ENCODE assay signal across 20 cellular contexts in genomic region chr3:101964861-101965260, GRCh38.
DNase-seq lines count a peak whose midpoint lies in the region; ATAC-seq and TF ChIP-seq lines count a peak whose summit lies in the region.
"Had no signal": no experiment of that assay in that cellular context is flagged by ENCODE, and none has a peak within 500 bp of the region (broad histone marks: within the 10 kb centered on the region; RNA-seq: fewer than 3 reads in every experiment).

No MANE protein-coding gene starts in this region.

- no peak for TF ChIP-seq POLR2A in IMR-90 (IDR thresholded peaks at IDR 0.05; ENCODE audit: low read depth, low read length)

- H3K9me3 ChIP-seq in IMR-90 (ENCODE audit: control insufficient read depth, insufficient read depth, low read length) = no peaks in the 10 kb centered on the region; the same call in 1 of the 2 replicates

- H3K9me3 Mint-ChIP-seq in glutamatergic neuron (ENCODE audit: unreplicated experiment) (peaks cover 2% of the 10 kb centered on the region), mesothelial cell of epicardium (peaks cover 29% of the 10 kb centered on the region)

- POLR2A ChIA-PET in IMR-90 (lab: Charles Lee; ENCODE audit: unreplicated experiment) = no interaction called here

- no peak overlapping the region for H3K4me3 Mint-ChIP-seq in glutamatergic neuron (ENCODE audit: unreplicated experiment)
- H3K4me3 Mint-ChIP-seq in mesothelial cell of epicardium = no peak overlapping the region
- H3K4me3 Mint-ChIP-seq: CD4-positive, alpha-beta memory T cell; effector memory CD8-positive, alpha-beta T cell; T-helper 17 cell had no signal

- no peak overlapping the region for H3K23ac ChIP-seq in IMR-90 (ENCODE audit: low read depth, low read length)

- DNase-seq in AG20443 (ENCODE audit: low spot score) (peak; percentile 11), IMR-90 (peak; percentile 44), cardiac fibroblast (ENCODE audit: low read depth in 2 of 2) (peak; percentile 38 to 60), fibroblast of the conjunctiva (ENCODE audit: low read depth) (peak; percentile 36), glutamatergic neuron (no peak), NCI-H2171 treated with DMSO at 0.1 percent for 48 hours (lab: John Stamatoyannopoulos, UW) (no peak), mesothelial cell of epicardium (ENCODE audit: low spot score in 2 of 2, unreplicated experiment in 2 of 2) (no peak)
- DNase-seq: activated CD4-positive, alpha-beta T cell treated with anti-CD3 and anti-CD28 coated beads, Interleukin-2, amount 50 U/mL, for 4 hours; activated gamma-delta T cell; CD4-positive, alpha-beta memory T cell; effector memory CD8-positive, alpha-beta T cell; NCI-H1092 treated with DMSO at 0.1 percent for 48 hours; NCI-H2029 treated with DMSO at 0.1 percent for 48 hours; NCI-H526 treated with DMSO at 0.1 percent for 48 hours; SIG-M5; T-helper 17 cell had no signal

- dilution Hi-C loops in IMR-90 (cut with HindIII; ENCODE audit: low sequenced_read_pairs, unreplicated experiment) = no loop called here

- CTCF ChIA-PET in IMR-90 (lab: Yijun Ruan, JAX) = interaction anchor here (0.7 kb wide), 1 partner anchor 12 kb away, joined by 3 read pairs; no protein-coding TSS in a partner anchor

- H3K4me2 ChIP-seq in IMR-90 (ENCODE audit: low read depth, low read length) = no peak overlapping the region
- H3K4me2 ChIP-seq: KMS-11 had no signal

- 60% methylated on average over 1 of the region's 4 CpGs; no CpG with 5 or more reads in 1 of the 2 experiments for WGBS in IMR-90 (ENCODE audit: extremely low coverage in 2 of 2, insufficient read length in 1 of 2), 2 experiments

- H2BK20ac ChIP-seq in IMR-90 (ENCODE audit: low read depth, low read length) = peak overlapping the region; percentile 26; the same call in 1 of the 2 replicates

- peak overlapping the region; percentile 40 for H2AK5ac ChIP-seq in IMR-90 (ENCODE audit: low read depth, low read length)

- H2AFZ ChIP-seq in IMR-90 (replicated peaks; ENCODE audit: low read length, poor library complexity) = no peak overlapping the region

- peak overlapping the region; percentile 82; the same call in 1 of the 3 replicates for H2BK15ac ChIP-seq in IMR-90 (ENCODE audit: low read depth, low read length)

- H3K9ac ChIP-seq in IMR-90 (ENCODE audit: low read depth, low read length) = no peak overlapping the region
- H3K9ac ChIP-seq: KMS-11 had no signal

- H4K8ac ChIP-seq in IMR-90 (ENCODE audit: low read depth in 2 of 2, low read length in 2 of 2) = peak overlapping the region in 1 of 2 experiments; percentile 28; a peak in 1 of 4 replicates

- H4K5ac ChIP-seq in IMR-90 (ENCODE audit: low read depth, low read length) = no peak overlapping the region

- TF ChIP-seq CTCF in IMR-90 (conservative IDR thresholded peaks at IDR 0.05; ENCODE audit: low read depth, low read length) (no peak), cardiac fibroblast (IDR thresholded peaks at IDR 0.05; ENCODE audit: low read depth, low read length) (no peak), glutamatergic neuron (IDR thresholded peaks at IDR 0.05; ENCODE audit: partially characterized antibody, unreplicated experiment) (no peak), mesothelial cell of epicardium (IDR thresholded peaks at IDR 0.05; ENCODE audit: unreplicated experiment) (no peak)

- H4K20me1 ChIP-seq in IMR-90 (ENCODE audit: insufficient read depth, low read length) = no peaks in the 10 kb centered on the region

- H3K36me3 Mint-ChIP-seq in glutamatergic neuron (ENCODE audit: unreplicated experiment) (no peaks in the 10 kb centered on the region), mesothelial cell of epicardium (peaks cover 2% of the 10 kb centered on the region)

- H3K4ac ChIP-seq in IMR-90 (ENCODE audit: low read depth, low read length) = peak overlapping the region; percentile 18; the same call in 1 of the 2 replicates

- H2BK120ac ChIP-seq in IMR-90 (ENCODE audit: low read depth, low read length) = peak overlapping the region; percentile 18; the same call in 1 of the 2 replicates

- no peak overlapping the region for H2AK9ac ChIP-seq in IMR-90 (replicated peaks; ENCODE audit: low read depth, low read length, poor library complexity)

- BruUV-seq in IMR-90 (replicated peaks; lab: Mats Ljungman, UMichigan) = no TSS peak

- peaks cover 4% of the 10 kb centered on the region; the same call in 1 of the 2 replicates for H3K9me1 ChIP-seq in IMR-90 (ENCODE audit: insufficient read depth, low read length)

- in situ Hi-C loops in IMR-90 (cut with MboI; ENCODE audit: low sequenced_read_pairs) = no loop called here

- no peak overlapping the region for H3K27ac Mint-ChIP-seq in glutamatergic neuron (ENCODE audit: unreplicated experiment)
- no peak overlapping the region for H3K27ac Mint-ChIP-seq in mesothelial cell of epicardium
- H3K27ac Mint-ChIP-seq: CD4-positive, alpha-beta memory T cell; effector memory CD8-positive, alpha-beta T cell; T-helper 17 cell had no signal

- no peaks in the 10 kb centered on the region for H3K79me1 ChIP-seq in IMR-90 (ENCODE audit: low read depth in 1 of 2, low read length in 2 of 2)

- H3K36me3 ChIP-seq in IMR-90 (ENCODE audit: control insufficient read depth, insufficient read depth, low read length) = no peaks in the 10 kb centered on the region

- H4K91ac ChIP-seq in IMR-90 (ENCODE audit: insufficient read depth, low read depth, low read length) = no peak overlapping the region

- no peak for TF ChIP-seq RAD21 in IMR-90 (IDR thresholded peaks at IDR 0.05; ENCODE audit: low read length)

- H3K56ac ChIP-seq in IMR-90 (ENCODE audit: extremely low read depth, insufficient read depth, low read length) = no peak overlapping the region

- H3K4me3 ChIP-seq in IMR-90 (ENCODE audit: insufficient read depth, low read depth, low read length) (no peak overlapping the region), cardiac fibroblast (replicated peaks in 1 of 2; ENCODE audit: low read depth in 2 of 2, low read length in 2 of 2) (no peak overlapping the region)

- H3K27me3 Mint-ChIP-seq in glutamatergic neuron (ENCODE audit: unreplicated experiment) (no peaks in the 10 kb centered on the region), mesothelial cell of epicardium (ENCODE audit: low read depth) (no peaks in the 10 kb centered on the region)
- H3K27me3 Mint-ChIP-seq: CD4-positive, alpha-beta memory T cell; effector memory CD8-positive, alpha-beta T cell; T-helper 17 cell had no signal

- H3K14ac ChIP-seq in IMR-90 (replicated peaks; ENCODE audit: low read depth, low read length) = peak overlapping the region; percentile 33; the same call in 1 of the 2 replicates

- no peak overlapping the region; the same call in 1 of the 2 replicates for H3K18ac ChIP-seq in IMR-90 (ENCODE audit: low read depth, low read length)

- ATAC-seq in IMR-90 (ENCODE audit: low read depth) = no peak
- ATAC-seq in GM21390 (IDR thresholded peaks at IDR 0.05; ENCODE audit: unreplicated experiment) = no peak
- ATAC-seq: effector memory CD8-positive, alpha-beta T cell; left lobe of liver; T-helper 17 cell had no signal

- no peaks in the 10 kb centered on the region for H3K27me3 ChIP-seq in IMR-90 (ENCODE audit: control insufficient read depth, insufficient read depth, low read length)

- H3K27ac ChIP-seq in IMR-90 (ENCODE audit: insufficient read depth, low read length) = no peak overlapping the region
- H3K27ac ChIP-seq: KMS-11, VCaP had no signal

- H3K4me1 Mint-ChIP-seq in glutamatergic neuron (ENCODE audit: low read depth, unreplicated experiment) (no peaks in the 10 kb centered on the region), mesothelial cell of epicardium (no peaks in the 10 kb centered on the region)

- peak overlapping the region; percentile 34 for H2BK5ac ChIP-seq in IMR-90 (ENCODE audit: low read depth, low read length, poor library complexity, severe bottlenecking)

- intact Hi-C loops in IMR-90 (cut with micrococcal nuclease) = no loop called here

- peaks cover 7% of the 10 kb centered on the region for H3K4me1 ChIP-seq in IMR-90 (ENCODE audit: control insufficient read depth, insufficient read depth, low read length)

TF ChIP-seq in IMR-90, 13 proteins besides CTCF, POLR2A, EP300 and RAD21:
- TF ChIP-seq FOS (IDR thresholded peaks at IDR 0.05; ENCODE audit: low read depth, low read length) = no peak
- TF ChIP-seq, protein P1, sequence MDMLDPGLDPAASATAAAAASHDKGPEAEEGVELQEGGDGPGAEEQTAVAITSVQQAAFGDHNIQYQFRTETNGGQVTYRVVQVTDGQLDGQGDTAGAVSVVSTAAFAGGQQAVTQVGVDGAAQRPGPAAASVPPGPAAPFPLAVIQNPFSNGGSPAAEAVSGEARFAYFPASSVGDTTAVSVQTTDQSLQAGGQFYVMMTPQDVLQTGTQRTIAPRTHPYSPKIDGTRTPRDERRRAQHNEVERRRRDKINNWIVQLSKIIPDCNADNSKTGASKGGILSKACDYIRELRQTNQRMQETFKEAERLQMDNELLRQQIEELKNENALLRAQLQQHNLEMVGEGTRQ (IDR thresholded peaks at IDR 0.05; ENCODE audit: low read depth, low read length) = no peak
- no peak for TF ChIP-seq RCOR1 (IDR thresholded peaks at IDR 0.05; ENCODE audit: insufficient replicate concordance, low read length)
- TF ChIP-seq CHD1 (IDR thresholded peaks at IDR 0.05; ENCODE audit: low read depth, low read length) = no peak
- TF ChIP-seq CEBPB (IDR thresholded peaks at IDR 0.05; ENCODE audit: low read depth, low read length) = no peak
- no peak for TF ChIP-seq SMC3 (IDR thresholded peaks at IDR 0.05; ENCODE audit: low read depth, low read length)
TF ChIP-seq in IMR-90: peak in this region for 0.

Comparison
In these comparisons a context has a peak if more than half of its experiments do, and no peak if none do; other contexts are left out.
1. DNase-seq: peak in AG20443 (single experiment), IMR-90 (single experiment), cardiac fibroblast (2 of 2) and fibroblast of the conjunctiva (single experiment); none in glutamatergic neuron (single experiment), NCI-H2171 treated with DMSO at 0.1 percent for 48 hours (single experiment) and mesothelial cell of epicardium (0 of 2).